ENCODE assay signal across 8 cellular contexts in the genomic region with DNA sequence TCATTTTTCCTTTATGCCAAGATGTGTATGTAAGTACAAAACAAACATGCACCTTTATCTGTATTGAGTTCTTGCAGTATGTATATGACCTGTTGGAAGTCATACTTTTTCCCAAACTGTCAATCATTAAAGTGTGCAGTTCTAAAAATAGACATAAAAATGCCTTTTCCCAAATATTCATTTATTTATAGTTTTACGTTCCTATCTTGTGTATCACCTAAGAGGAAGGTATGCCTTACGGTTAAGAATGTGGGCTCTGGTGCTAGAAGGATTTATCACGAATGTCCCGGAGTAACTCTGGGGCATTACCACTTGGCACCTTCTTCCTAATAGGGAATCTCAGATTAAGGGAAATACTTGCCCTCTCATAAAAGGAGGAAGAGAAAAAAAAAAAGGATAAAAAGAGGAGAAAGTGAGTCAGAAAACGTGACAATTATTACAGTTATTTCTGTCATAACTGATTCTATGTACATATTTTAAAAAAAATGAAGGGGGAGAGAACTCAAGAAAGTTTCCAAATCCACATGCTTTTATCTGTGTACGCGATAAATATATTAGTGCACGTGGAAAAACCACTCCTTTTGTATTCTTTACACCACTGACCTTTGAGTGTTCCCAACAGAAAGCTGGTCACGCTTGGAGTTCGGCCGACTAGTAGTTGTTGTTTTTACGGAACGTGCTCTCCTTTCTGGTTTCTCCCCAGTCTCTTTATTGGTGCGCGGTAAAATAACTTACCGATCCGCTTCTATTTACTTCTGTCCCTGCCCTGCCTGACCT.
A peak's percentile ranks its signal among the peaks of the same experiment; 100 is the strongest.
DNase-seq lines count a peak whose midpoint lies in the region; ATAC-seq and TF ChIP-seq lines count a peak whose summit lies in the region.

No MANE protein-coding gene starts in this region.

- no peaks in the 10 kb centered on the region for H3K27me3 ChIP-seq in KMS-11 (ENCODE audit: insufficient read depth, low read depth)
- H3K27me3 ChIP-seq in endocrine pancreas (ENCODE audit: control insufficient read depth, insufficient read depth, low read length), result no peaks in the 10 kb centered on the region
- no peaks in the 10 kb centered on the region for H3K27me3 ChIP-seq in neutrophil

- peaks cover 5% of the 10 kb centered on the region; the same call in 1 of the 2 replicates for H3K36me3 ChIP-seq in KMS-11 (ENCODE audit: insufficient read depth)
- H3K36me3 ChIP-seq in endocrine pancreas (ENCODE audit: control insufficient read depth, insufficient read depth, low read length), result no peaks in the 10 kb centered on the region
- peaks cover under 1% of the 10 kb centered on the region for H3K36me3 ChIP-seq in neutrophil

- H3K4me2 ChIP-seq in KMS-11, result peak overlapping the region; percentile 77

- H3K79me2 ChIP-seq in KMS-11 (ENCODE audit: insufficient read depth, low read depth), result peaks cover 56% of the 10 kb centered on the region

- H3K4me1 ChIP-seq in KMS-11 (ENCODE audit: low read depth, poor library complexity, severe bottlenecking), result peaks cover 25% of the 10 kb centered on the region
- peaks cover 11% of the 10 kb centered on the region for H3K4me1 ChIP-seq in endocrine pancreas (ENCODE audit: control insufficient read depth, insufficient read depth, low read length)
- peaks cover 23 to 24% of the 10 kb centered on the region in 2 experiments for H3K4me1 ChIP-seq in neutrophil (ENCODE audit: control insufficient read depth in 1 of 2, insufficient read depth in 1 of 2, low read depth in 1 of 2, low read length in 1 of 2)

- no peak overlapping the region for H3K4me3 ChIP-seq in KMS-11 (IDR thresholded peaks at IDR 0.05; ENCODE audit: insufficient read depth, low read depth, low read length)
- peak overlapping the region; percentile 97 for H3K4me3 ChIP-seq in endocrine pancreas (ENCODE audit: control insufficient read depth, insufficient read depth, low read length)
- H3K4me3 ChIP-seq in neutrophil (ENCODE audit: low read depth in 1 of 2, low read length in 1 of 2), result peak overlapping the region; percentile 89 to 96

- H3K9ac ChIP-seq in KMS-11 (peak overlapping the region; percentile 83), endocrine pancreas (ENCODE audit: control insufficient read depth, insufficient read depth, low read length) (peak overlapping the region; percentile 97)

- ATAC-seq in HG02610 (IDR thresholded peaks at IDR 0.05; ENCODE audit: unreplicated experiment) (no peak), GM18505 (IDR thresholded peaks at IDR 0.05; ENCODE audit: unreplicated experiment) (no peak)

- H3K27ac ChIP-seq in KMS-11 (peak overlapping the region; percentile 73), neutrophil (peak overlapping the region; percentile 95)

- H2AFZ ChIP-seq in KMS-11 (ENCODE audit: low read depth), result peak overlapping the region; percentile 75

- DNase-seq in ELR (ENCODE audit: low read depth) (peak; percentile 49), GDM1 (lab: John Stamatoyannopoulos, UW) (no peak), NCI-H2196 treated with DMSO at 0.1 percent for 48 hours (lab: John Stamatoyannopoulos, UW; ENCODE audit: unreplicated experiment) (no peak)

- TF ChIP-seq CTCF in KMS-11 (conservative IDR thresholded peaks at IDR 0.05; ENCODE audit: low read depth, low read length) (no peak), neutrophil (IDR thresholded peaks at IDR 0.05) (no peak)

- no peak for TF ChIP-seq POLR2A in GM18505 (IDR thresholded peaks at IDR 0.05; ENCODE audit: borderline replicate concordance, extremely low read depth, insufficient read depth, insufficient read length)

- no peaks in the 10 kb centered on the region for H4K20me1 ChIP-seq in KMS-11 (ENCODE audit: insufficient read depth)

- H3K9me3 ChIP-seq in endocrine pancreas (ENCODE audit: control insufficient read depth, low read length) (no peaks in the 10 kb centered on the region), neutrophil (no peaks in the 10 kb centered on the region)
